ENCODE assay signal across 1 cellular context in the genomic region with DNA sequence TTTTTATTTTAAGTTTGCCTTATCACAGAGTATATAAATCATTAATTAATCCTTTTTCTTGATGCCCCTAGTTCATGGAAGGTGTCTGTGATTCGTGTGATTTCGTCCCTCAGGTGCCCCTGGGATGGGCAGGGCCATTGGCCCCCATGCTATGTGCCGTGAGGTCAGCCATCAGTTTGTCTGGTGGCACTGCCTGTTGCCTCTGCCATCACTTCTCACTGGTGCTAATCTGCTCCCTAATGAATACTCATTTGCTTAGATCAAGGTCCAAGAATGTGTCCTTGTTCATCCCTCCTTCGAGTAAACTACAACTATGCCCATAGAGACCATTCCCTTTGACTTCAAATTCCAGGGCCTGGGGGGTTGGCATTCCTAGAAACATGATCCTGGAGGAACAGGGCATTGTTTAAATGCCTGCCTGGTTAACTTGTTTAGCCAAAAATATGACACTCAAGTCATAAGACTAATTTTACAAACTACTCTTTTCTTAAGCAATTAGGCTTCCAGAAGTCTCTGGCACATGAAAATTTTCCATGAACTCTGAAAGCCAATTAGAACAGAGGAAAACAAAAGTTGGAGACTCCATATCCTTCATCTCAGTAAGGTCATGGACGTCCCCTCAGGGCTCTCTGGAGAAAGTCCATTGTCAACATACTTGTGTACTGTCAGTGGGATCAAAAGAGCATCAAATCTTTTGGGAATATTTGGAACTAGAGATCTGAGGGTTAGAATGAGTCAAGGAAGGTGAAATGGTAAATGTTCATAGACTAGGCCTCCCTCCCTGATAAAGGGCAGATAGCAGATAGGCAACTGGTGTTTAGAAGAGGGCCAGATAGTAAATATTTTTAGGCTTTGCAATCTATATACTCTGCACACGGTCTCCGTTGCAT.
A peak's percentile ranks its signal among the peaks of the same experiment; 100 is the strongest.
TF ChIP-seq lines count a peak whose summit lies in the region.

No MANE protein-coding gene starts in this region.

TF ChIP-seq in HepG2, 621 proteins besides CTCF, POLR2A, EP300 and RAD21 (continued from another document and continues in another):
- TF ChIP-seq, protein P1, sequence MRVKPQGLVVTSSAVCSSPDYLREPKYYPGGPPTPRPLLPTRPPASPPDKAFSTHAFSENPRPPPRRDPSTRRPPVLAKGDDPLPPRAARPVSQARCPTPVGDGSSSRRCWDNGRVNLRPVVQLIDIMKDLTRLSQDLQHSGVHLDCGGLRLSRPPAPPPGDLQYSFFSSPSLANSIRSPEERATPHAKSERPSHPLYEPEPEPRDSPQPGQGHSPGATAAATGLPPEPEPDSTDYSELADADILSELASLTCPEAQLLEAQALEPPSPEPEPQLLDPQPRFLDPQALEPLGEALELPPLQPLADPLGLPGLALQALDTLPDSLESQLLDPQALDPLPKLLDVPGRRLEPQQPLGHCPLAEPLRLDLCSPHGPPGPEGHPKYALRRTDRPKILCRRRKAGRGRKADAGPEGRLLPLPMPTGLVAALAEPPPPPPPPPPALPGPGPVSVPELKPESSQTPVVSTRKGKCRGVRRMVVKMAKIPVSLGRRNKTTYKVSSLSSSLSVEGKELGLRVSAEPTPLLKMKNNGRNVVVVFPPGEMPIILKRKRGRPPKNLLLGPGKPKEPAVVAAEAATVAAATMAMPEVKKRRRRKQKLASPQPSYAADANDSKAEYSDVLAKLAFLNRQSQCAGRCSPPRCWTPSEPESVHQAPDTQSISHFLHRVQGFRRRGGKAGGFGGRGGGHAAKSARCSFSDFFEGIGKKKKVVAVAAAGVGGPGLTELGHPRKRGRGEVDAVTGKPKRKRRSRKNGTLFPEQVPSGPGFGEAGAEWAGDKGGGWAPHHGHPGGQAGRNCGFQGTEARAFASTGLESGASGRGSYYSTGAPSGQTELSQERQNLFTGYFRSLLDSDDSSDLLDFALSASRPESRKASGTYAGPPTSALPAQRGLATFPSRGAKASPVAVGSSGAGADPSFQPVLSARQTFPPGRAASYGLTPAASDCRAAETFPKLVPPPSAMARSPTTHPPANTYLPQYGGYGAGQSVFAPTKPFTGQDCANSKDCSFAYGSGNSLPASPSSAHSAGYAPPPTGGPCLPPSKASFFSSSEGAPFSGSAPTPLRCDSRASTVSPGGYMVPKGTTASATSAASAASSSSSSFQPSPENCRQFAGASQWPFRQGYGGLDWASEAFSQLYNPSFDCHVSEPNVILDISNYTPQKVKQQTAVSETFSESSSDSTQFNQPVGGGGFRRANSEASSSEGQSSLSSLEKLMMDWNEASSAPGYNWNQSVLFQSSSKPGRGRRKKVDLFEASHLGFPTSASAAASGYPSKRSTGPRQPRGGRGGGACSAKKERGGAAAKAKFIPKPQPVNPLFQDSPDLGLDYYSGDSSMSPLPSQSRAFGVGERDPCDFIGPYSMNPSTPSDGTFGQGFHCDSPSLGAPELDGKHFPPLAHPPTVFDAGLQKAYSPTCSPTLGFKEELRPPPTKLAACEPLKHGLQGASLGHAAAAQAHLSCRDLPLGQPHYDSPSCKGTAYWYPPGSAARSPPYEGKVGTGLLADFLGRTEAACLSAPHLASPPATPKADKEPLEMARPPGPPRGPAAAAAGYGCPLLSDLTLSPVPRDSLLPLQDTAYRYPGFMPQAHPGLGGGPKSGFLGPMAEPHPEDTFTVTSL (CRISPR knock-in tag; IDR thresholded peaks at IDR 0.05; ENCODE audit: borderline replicate concordance), result peak; percentile 43; the same call in 1 of the 2 replicates
- no peak for TF ChIP-seq CBX2 (IDR thresholded peaks at IDR 0.05; ENCODE audit: low read depth, low read length)
- TF ChIP-seq CBX2 (CRISPR knock-in tag; IDR thresholded peaks at IDR 0.05; ENCODE audit: low read depth), result no peak
- TF ChIP-seq FOSL2 (CRISPR knock-in tag; IDR thresholded peaks at IDR 0.05), result peak; percentile 56
- no peak for TF ChIP-seq IKZF1 (IDR thresholded peaks at IDR 0.05)
- no peak for TF ChIP-seq RBM39 (IDR thresholded peaks at IDR 0.05; ENCODE audit: low read depth, low read length, poor library complexity, severe bottlenecking)
- TF ChIP-seq HNF4A (CRISPR knock-in tag; IDR thresholded peaks at IDR 0.05), result peak; percentile 81
- no peak for TF ChIP-seq HOXA3 (CRISPR knock-in tag; IDR thresholded peaks at IDR 0.05)
- TF ChIP-seq PPARG (CRISPR knock-in tag; conservative IDR thresholded peaks at IDR 0.05), result peak; percentile 53; the same call in 1 of the 2 replicates
- TF ChIP-seq PHF20 (CRISPR knock-in tag; IDR thresholded peaks at IDR 0.05), result no peak
- TF ChIP-seq PHF5A (CRISPR knock-in tag; IDR thresholded peaks at IDR 0.05; ENCODE audit: low read depth, unreplicated experiment), result no peak
- no peak for TF ChIP-seq AKAP8 (CRISPR knock-in tag; IDR thresholded peaks at IDR 0.05)
- TF ChIP-seq SP140L (CRISPR knock-in tag; IDR thresholded peaks at IDR 0.05; ENCODE audit: borderline replicate concordance), result no peak
- TF ChIP-seq ZNF703 (CRISPR knock-in tag; IDR thresholded peaks at IDR 0.05; ENCODE audit: borderline replicate concordance), result no peak; the same call in 1 of the 2 replicates
- 0 out of 2 replicates have a peak, but pooled peaks have one; percentile 50 for TF ChIP-seq RCOR2 (CRISPR knock-in tag; IDR thresholded peaks at IDR 0.05)
- peak; percentile 68; the same call in 1 of the 2 replicates for TF ChIP-seq HMG20B (CRISPR knock-in tag; conservative IDR thresholded peaks at IDR 0.05)
- TF ChIP-seq GATAD2A (CRISPR knock-in tag; IDR thresholded peaks at IDR 0.05), result peak; percentile 58; the same call in 1 of the 2 replicates
- TF ChIP-seq ZNF792 (CRISPR knock-in tag; IDR thresholded peaks at IDR 0.05), result 0 out of 2 replicates have a peak, but pooled peaks have one; percentile 40
- peak; percentile 48 for TF ChIP-seq ZNF644 (CRISPR knock-in tag; IDR thresholded peaks at IDR 0.05; ENCODE audit: low read depth)
- TF ChIP-seq, protein P2, sequence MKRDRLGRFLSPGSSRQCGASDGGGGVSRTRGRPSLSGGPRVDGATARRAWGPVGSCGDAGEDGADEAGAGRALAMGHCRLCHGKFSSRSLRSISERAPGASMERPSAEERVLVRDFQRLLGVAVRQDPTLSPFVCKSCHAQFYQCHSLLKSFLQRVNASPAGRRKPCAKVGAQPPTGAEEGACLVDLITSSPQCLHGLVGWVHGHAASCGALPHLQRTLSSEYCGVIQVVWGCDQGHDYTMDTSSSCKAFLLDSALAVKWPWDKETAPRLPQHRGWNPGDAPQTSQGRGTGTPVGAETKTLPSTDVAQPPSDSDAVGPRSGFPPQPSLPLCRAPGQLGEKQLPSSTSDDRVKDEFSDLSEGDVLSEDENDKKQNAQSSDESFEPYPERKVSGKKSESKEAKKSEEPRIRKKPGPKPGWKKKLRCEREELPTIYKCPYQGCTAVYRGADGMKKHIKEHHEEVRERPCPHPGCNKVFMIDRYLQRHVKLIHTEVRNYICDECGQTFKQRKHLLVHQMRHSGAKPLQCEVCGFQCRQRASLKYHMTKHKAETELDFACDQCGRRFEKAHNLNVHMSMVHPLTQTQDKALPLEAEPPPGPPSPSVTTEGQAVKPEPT (CRISPR knock-in tag; IDR thresholded peaks at IDR 0.05; ENCODE audit: low read depth), result no peak
- TF ChIP-seq TCF7L2 (IDR thresholded peaks at IDR 0.05; ENCODE audit: low read depth, low read length), result peak; percentile 83
- peak; percentile 91 for TF ChIP-seq NFIC (IDR thresholded peaks at IDR 0.05; ENCODE audit: low read length)
- no peak for TF ChIP-seq SOX6 (IDR thresholded peaks at IDR 0.05)
- peak; percentile 77 for TF ChIP-seq SOX6 (CRISPR knock-in tag; IDR thresholded peaks at IDR 0.05)
- TF ChIP-seq FOXP1 (IDR thresholded peaks at IDR 0.05), result no peak
- TF ChIP-seq FOXP1 (CRISPR knock-in tag; IDR thresholded peaks at IDR 0.05), result peak; percentile 88
- TF ChIP-seq, protein P3, sequence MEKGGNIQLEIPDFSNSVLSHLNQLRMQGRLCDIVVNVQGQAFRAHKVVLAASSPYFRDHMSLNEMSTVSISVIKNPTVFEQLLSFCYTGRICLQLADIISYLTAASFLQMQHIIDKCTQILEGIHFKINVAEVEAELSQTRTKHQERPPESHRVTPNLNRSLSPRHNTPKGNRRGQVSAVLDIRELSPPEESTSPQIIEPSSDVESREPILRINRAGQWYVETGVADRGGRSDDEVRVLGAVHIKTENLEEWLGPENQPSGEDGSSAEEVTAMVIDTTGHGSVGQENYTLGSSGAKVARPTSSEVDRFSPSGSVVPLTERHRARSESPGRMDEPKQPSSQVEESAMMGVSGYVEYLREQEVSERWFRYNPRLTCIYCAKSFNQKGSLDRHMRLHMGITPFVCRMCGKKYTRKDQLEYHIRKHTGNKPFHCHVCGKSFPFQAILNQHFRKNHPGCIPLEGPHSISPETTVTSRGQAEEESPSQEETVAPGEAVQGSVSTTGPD (CRISPR knock-in tag; IDR thresholded peaks at IDR 0.05), result peak; percentile 65; the same call in 1 of the 2 replicates
- TF ChIP-seq, protein P4, sequence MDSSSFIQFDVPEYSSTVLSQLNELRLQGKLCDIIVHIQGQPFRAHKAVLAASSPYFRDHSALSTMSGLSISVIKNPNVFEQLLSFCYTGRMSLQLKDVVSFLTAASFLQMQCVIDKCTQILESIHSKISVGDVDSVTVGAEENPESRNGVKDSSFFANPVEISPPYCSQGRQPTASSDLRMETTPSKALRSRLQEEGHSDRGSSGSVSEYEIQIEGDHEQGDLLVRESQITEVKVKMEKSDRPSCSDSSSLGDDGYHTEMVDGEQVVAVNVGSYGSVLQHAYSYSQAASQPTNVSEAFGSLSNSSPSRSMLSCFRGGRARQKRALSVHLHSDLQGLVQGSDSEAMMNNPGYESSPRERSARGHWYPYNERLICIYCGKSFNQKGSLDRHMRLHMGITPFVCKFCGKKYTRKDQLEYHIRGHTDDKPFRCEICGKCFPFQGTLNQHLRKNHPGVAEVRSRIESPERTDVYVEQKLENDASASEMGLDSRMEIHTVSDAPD (CRISPR knock-in tag; IDR thresholded peaks at IDR 0.05), result 0 out of 2 replicates have a peak, but pooled peaks have one; percentile 36
- TF ChIP-seq MED13 (CRISPR knock-in tag; IDR thresholded peaks at IDR 0.05), result peak; percentile 94
- TF ChIP-seq, protein P5, sequence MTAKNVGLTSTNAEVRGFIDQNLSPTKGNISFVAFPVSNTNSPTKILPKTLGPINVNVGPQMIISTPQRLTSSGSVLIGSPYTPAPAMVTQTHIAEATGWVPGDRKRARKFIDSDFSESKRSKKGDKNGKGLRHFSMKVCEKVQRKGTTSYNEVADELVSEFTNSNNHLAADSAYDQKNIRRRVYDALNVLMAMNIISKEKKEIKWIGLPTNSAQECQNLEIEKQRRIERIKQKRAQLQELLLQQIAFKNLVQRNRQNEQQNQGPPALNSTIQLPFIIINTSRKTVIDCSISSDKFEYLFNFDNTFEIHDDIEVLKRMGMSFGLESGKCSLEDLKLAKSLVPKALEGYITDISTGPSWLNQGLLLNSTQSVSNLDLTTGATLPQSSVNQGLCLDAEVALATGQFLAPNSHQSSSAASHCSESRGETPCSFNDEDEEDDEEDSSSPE (CRISPR knock-in tag; IDR thresholded peaks at IDR 0.05), result no peak
- no peak for TF ChIP-seq NFKBIZ (CRISPR knock-in tag; IDR thresholded peaks at IDR 0.05)
- TF ChIP-seq NCOA1 (CRISPR knock-in tag; IDR thresholded peaks at IDR 0.05), result 0 out of 2 replicates have a peak, but pooled peaks have one; percentile 41
- TF ChIP-seq NR2F6 (IDR thresholded peaks at IDR 0.05), result peak; percentile 93
- TF ChIP-seq NR2F6 (CRISPR knock-in tag; IDR thresholded peaks at IDR 0.05), result peak; percentile 89
- TF ChIP-seq RFXAP (CRISPR knock-in tag; IDR thresholded peaks at IDR 0.05; ENCODE audit: borderline replicate concordance), result no peak
- peak; percentile 89; the same call in 1 of the 2 replicates for TF ChIP-seq FOXJ3 (CRISPR knock-in tag; IDR thresholded peaks at IDR 0.05; ENCODE audit: borderline replicate concordance)
- TF ChIP-seq PITX1 (CRISPR knock-in tag; IDR thresholded peaks at IDR 0.05), result peak; percentile 93
- TF ChIP-seq, protein P6, sequence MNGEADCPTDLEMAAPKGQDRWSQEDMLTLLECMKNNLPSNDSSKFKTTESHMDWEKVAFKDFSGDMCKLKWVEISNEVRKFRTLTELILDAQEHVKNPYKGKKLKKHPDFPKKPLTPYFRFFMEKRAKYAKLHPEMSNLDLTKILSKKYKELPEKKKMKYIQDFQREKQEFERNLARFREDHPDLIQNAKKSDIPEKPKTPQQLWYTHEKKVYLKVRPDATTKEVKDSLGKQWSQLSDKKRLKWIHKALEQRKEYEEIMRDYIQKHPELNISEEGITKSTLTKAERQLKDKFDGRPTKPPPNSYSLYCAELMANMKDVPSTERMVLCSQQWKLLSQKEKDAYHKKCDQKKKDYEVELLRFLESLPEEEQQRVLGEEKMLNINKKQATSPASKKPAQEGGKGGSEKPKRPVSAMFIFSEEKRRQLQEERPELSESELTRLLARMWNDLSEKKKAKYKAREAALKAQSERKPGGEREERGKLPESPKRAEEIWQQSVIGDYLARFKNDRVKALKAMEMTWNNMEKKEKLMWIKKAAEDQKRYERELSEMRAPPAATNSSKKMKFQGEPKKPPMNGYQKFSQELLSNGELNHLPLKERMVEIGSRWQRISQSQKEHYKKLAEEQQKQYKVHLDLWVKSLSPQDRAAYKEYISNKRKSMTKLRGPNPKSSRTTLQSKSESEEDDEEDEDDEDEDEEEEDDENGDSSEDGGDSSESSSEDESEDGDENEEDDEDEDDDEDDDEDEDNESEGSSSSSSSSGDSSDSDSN (CRISPR knock-in tag; IDR thresholded peaks at IDR 0.05), result no peak
- peak; percentile 85 for TF ChIP-seq FOXA3 (CRISPR knock-in tag; IDR thresholded peaks at IDR 0.05)
- TF ChIP-seq GFI1 (CRISPR knock-in tag; IDR thresholded peaks at IDR 0.05; ENCODE audit: borderline replicate concordance), result peak; percentile 82
- TF ChIP-seq, protein P7, sequence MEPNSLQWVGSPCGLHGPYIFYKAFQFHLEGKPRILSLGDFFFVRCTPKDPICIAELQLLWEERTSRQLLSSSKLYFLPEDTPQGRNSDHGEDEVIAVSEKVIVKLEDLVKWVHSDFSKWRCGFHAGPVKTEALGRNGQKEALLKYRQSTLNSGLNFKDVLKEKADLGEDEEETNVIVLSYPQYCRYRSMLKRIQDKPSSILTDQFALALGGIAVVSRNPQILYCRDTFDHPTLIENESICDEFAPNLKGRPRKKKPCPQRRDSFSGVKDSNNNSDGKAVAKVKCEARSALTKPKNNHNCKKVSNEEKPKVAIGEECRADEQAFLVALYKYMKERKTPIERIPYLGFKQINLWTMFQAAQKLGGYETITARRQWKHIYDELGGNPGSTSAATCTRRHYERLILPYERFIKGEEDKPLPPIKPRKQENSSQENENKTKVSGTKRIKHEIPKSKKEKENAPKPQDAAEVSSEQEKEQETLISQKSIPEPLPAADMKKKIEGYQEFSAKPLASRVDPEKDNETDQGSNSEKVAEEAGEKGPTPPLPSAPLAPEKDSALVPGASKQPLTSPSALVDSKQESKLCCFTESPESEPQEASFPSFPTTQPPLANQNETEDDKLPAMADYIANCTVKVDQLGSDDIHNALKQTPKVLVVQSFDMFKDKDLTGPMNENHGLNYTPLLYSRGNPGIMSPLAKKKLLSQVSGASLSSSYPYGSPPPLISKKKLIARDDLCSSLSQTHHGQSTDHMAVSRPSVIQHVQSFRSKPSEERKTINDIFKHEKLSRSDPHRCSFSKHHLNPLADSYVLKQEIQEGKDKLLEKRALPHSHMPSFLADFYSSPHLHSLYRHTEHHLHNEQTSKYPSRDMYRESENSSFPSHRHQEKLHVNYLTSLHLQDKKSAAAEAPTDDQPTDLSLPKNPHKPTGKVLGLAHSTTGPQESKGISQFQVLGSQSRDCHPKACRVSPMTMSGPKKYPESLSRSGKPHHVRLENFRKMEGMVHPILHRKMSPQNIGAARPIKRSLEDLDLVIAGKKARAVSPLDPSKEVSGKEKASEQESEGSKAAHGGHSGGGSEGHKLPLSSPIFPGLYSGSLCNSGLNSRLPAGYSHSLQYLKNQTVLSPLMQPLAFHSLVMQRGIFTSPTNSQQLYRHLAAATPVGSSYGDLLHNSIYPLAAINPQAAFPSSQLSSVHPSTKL (CRISPR knock-in tag; IDR thresholded peaks at IDR 0.05), result peak; percentile 78
- peak; percentile 71; the same call in 1 of the 2 replicates for TF ChIP-seq DPF2 (CRISPR knock-in tag; IDR thresholded peaks at IDR 0.05; ENCODE audit: borderline replicate concordance, low read depth)
